In genomic region chr12:121823101-121823726, GRCh38 we compare ENCODE assay signal across 2 cellular contexts.
TF ChIP-seq lines count a peak whose summit lies in the region.

No MANE protein-coding gene starts in this region.

TF ChIP-seq in K562, 482 proteins besides CTCF, POLR2A, EP300 and RAD21:
- TF ChIP-seq POLR2G (IDR thresholded peaks at IDR 0.05; ENCODE audit: low read depth, low read length): peak; percentile 49; the same call in 1 of the 2 replicates
- TF ChIP-seq TAF9B (IDR thresholded peaks at IDR 0.05; ENCODE audit: partially characterized antibody): no peak

TF ChIP-seq in GM12891, 5 proteins besides CTCF, POLR2A, EP300 and RAD21:
- TF ChIP-seq PAX5 (IDR thresholded peaks at IDR 0.05; ENCODE audit: insufficient read depth, low read length, severe bottlenecking) (no peak), TAF1 (IDR thresholded peaks at IDR 0.05; ENCODE audit: low read depth, low read length) (no peak), POLR2AphosphoS5 (IDR thresholded peaks at IDR 0.05; ENCODE audit: low read depth, low read length) (no peak), POU2F2 (IDR thresholded peaks at IDR 0.05; ENCODE audit: low read depth, low read length) (no peak), SPI1 (IDR thresholded peaks at IDR 0.05; ENCODE audit: low read depth, low read length) (no peak)
TF ChIP-seq in GM12891: peak in this region for 0.
